10 cellular contexts compared by ENCODE assay signal in the genomic region with DNA sequence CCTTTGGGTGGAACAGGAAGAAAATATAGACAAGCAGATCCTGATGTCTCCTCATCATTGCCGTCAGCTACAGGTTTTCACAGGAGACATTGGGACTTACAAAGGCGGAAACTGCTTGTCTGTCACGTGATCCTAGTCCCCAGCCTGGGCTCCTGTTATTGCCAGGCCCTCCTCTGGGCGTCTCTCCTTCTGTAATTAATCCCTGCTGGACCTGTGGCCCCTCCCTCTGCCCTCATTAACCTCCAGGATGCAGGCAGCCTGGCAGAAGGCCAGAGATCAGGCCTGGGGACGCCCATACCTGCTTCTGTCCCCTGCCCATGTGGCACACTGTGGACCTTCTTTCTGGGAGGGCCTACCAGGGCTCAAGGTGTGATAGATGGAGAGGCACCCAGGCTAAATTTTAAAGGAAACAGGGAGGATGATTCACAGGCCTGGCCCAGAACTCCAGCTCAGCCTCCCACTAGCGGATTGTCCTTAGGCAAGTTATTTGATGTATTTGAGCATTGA. TPM values are rescaled to one million over a fixed set of nuclear protein-coding genes. Genes with fewer than 3 reads are reported as not detected.
DNase-seq lines count a peak whose midpoint lies in the region; ATAC-seq and TF ChIP-seq lines count a peak whose summit lies in the region.
"Had no signal": no experiment of that assay in that cellular context is flagged by ENCODE, and none has a peak within 500 bp of the region (broad histone marks: within the 10 kb centered on the region; RNA-seq: fewer than 3 reads in every experiment).

No MANE protein-coding gene starts in this region.

- H3K36me3 ChIP-seq in WERI-Rb-1: no peaks in the 10 kb centered on the region

- peak overlapping the region; percentile 11 for H3K27ac ChIP-seq in WERI-Rb-1

- no peaks in the 10 kb centered on the region for H3K27me3 ChIP-seq in WERI-Rb-1 (ENCODE audit: insufficient read depth, low read depth, severe bottlenecking)

- no peak overlapping the region for H3K4me3 ChIP-seq in WERI-Rb-1 (ENCODE audit: low read depth, low read length)

- DNase-seq in COLO668 (lab: John Stamatoyannopoulos, UW; ENCODE audit: unreplicated experiment) (peak; percentile 91), LoVo (ENCODE audit: low spot score) (peak; percentile 35), WERI-Rb-1 (peak; percentile 93), left colon (peak; percentile 88 to 93), NCI-H1092 treated with DMSO at 0.1 percent for 48 hours (lab: John Stamatoyannopoulos, UW) (no peak), activated gamma-delta T cell treated with Interleukin-2 at 50 U/mL for 16 hours (no peak), SKM-1 treated with dmso at 0.1 percent for 144 hours (lab: John Stamatoyannopoulos, UW; ENCODE audit: unreplicated experiment) (no peak)
- DNase-seq: activated naive CD4-positive, alpha-beta T cell; NCI-H774 had no signal

- TF ChIP-seq CTCF in WERI-Rb-1 (IDR thresholded peaks at IDR 0.05; ENCODE audit: low read depth, low read length): peak; percentile 29; the same call in 1 of the 2 replicates

- no peaks in the 10 kb centered on the region for H3K9me3 ChIP-seq in WERI-Rb-1 (ENCODE audit: severe bottlenecking)

- intact Hi-C loops in left colon (cut with DNase I, micrococcal nuclease): no loop called here

- peak; percentile 52 for ATAC-seq in left colon
- ATAC-seq in HG02981 (IDR thresholded peaks at IDR 0.05; ENCODE audit: unreplicated experiment): no peak

RNA-seq across cellular contexts. Expression of a gene that starts 2.4 kb away (rescaled TPM):
- not detected for total RNA-seq in left colon

RNA-seq across cellular contexts. Expression of a gene that starts 2.6 kb away (rescaled TPM):
- 1,000 to 10,000 TPM; 2,086 to 2,115 TPM for total RNA-seq in left colon

RNA-seq across cellular contexts. Expression of a gene that starts 7.2 kb away (rescaled TPM):
- 10 to 100 TPM; 36.1 to 79.4 TPM for total RNA-seq in left colon

RNA-seq across cellular contexts. Expression of a gene that starts 10.7 kb away (rescaled TPM):
- not detected for total RNA-seq in left colon

RNA-seq across cellular contexts. Expression of a gene that starts 27.3 kb away (rescaled TPM):
- total RNA-seq in left colon: 1 to 10 TPM in 1 of 2 donors, not detected in 1; 1.1 TPM

Comparison
In these comparisons a context has a peak if more than half of its experiments do, and no peak if none do; other contexts are left out.
1. DNase-seq: peak in COLO668 (single experiment), LoVo (single experiment), WERI-Rb-1 (single experiment) and left colon (2 of 2); none in NCI-H1092 treated with DMSO at 0.1 percent for 48 hours (single experiment), activated gamma-delta T cell treated with Interleukin-2 at 50 U/mL for 16 hours (single experiment) and SKM-1 treated with dmso at 0.1 percent for 144 hours (single experiment).